In genomic region chr5:72185717-72186388, GRCh38 we compare ENCODE assay signal across 18 cellular contexts.
A peak's percentile ranks its signal among the peaks of the same experiment; 100 is the strongest.
DNase-seq lines count a peak whose midpoint lies in the region; ATAC-seq, FAIRE-seq and TF ChIP-seq lines count a peak whose summit lies in the region.
"Had no signal": no experiment of that assay in that cellular context is flagged by ENCODE, and none has a peak within 500 bp of the region (broad histone marks: within the 10 kb centered on the region; RNA-seq: fewer than 3 reads in every experiment).

No MANE protein-coding gene starts in this region.

- FAIRE-seq in astrocyte (lab: Jason Lieb, UNC) = no peak

- H3K36me3 Mint-ChIP-seq in astrocyte (ENCODE audit: low read depth, unreplicated experiment) (peaks cover 57% of the 10 kb centered on the region), natural killer cell (no peaks in the 10 kb centered on the region)

- H3K27me3 Mint-ChIP-seq in astrocyte (ENCODE audit: low read depth, unreplicated experiment) = no peaks in the 10 kb centered on the region
- peaks cover 29 to 57% of the 10 kb centered on the region in 2 donors for H3K27me3 Mint-ChIP-seq in natural killer cell (ENCODE audit: low read depth in 2 of 2)

- H3K4me1 Mint-ChIP-seq in astrocyte (ENCODE audit: low read depth, unreplicated experiment) (peaks cover 55% of the 10 kb centered on the region), natural killer cell (no peaks in the 10 kb centered on the region)

- TF ChIP-seq EP300 in gastroesophageal sphincter (IDR thresholded peaks at IDR 0.05) = no peak
- no peak for TF ChIP-seq EP300 in suprapubic skin (IDR thresholded peaks at IDR 0.05)

- H3K4me3 ChIP-seq in astrocyte (ENCODE audit: insufficient read depth, low read depth, low read length) (no peak overlapping the region), gastroesophageal sphincter (no peak overlapping the region), suprapubic skin (no peak overlapping the region)
- H3K4me3 ChIP-seq: esophagus squamous epithelium, MG63, transverse colon had no signal

- H3K4me3 Mint-ChIP-seq in astrocyte (ENCODE audit: unreplicated experiment) (no peak overlapping the region), natural killer cell (no peak overlapping the region)

- H3K27me3 ChIP-seq in astrocyte (ENCODE audit: insufficient read depth, low read length) = no peaks in the 10 kb centered on the region
- no peaks in the 10 kb centered on the region for H3K27me3 ChIP-seq in gastroesophageal sphincter
- H3K27me3 ChIP-seq in suprapubic skin = no peaks in the 10 kb centered on the region
- H3K27me3 ChIP-seq: MG63, transverse colon had no signal

- H3K4me1 ChIP-seq in astrocyte (ENCODE audit: insufficient read depth, low read length) (peaks cover 24% of the 10 kb centered on the region), gastroesophageal sphincter (peaks cover 2 to 81% (median 12%) of the 10 kb centered on the region in 3 donors), suprapubic skin (peaks cover 37% of the 10 kb centered on the region)
- H3K4me1 ChIP-seq: parathyroid adenoma, transverse colon had no signal

- H3K27ac ChIP-seq in astrocyte (ENCODE audit: low read depth, low read length) (peak overlapping the region; percentile 2), gastroesophageal sphincter (peak overlapping the region in 3 of 4 donors; percentile 26 to 44 (median 26)), suprapubic skin (peak overlapping the region; percentile 77)
- H3K27ac ChIP-seq: 22Rv1, esophagus squamous epithelium, parathyroid adenoma, transverse colon had no signal

- no peaks in the 10 kb centered on the region for H3K9me3 ChIP-seq in astrocyte (ENCODE audit: insufficient read depth, low read depth, low read length)
- H3K9me3 ChIP-seq in gastroesophageal sphincter = no peaks in the 10 kb centered on the region
- no peaks in the 10 kb centered on the region for H3K9me3 ChIP-seq in suprapubic skin
- H3K9me3 ChIP-seq: esophagus squamous epithelium, MG63, transverse colon had no signal

- DNase-seq in NCI-H1436 (lab: John Stamatoyannopoulos, UW) (peak; percentile 26), NCI-H1436 treated with DMSO at 0.1 percent for 48 hours (lab: John Stamatoyannopoulos, UW) (no peak), astrocyte (ENCODE audit: low read depth) (no peak), suprapubic skin (ENCODE audit: low spot score in 2 of 2) (no peak), 8988T (no peak), mesenteric fat pad (ENCODE audit: low spot score) (no peak), natural killer cell (no peak)
- DNase-seq: DND-41, esophagus squamous epithelium, left cardiac atrium, MG63, NCI-H2081 treated with DMSO at 0.1 percent for 48 hours, transverse colon had no signal

- peaks cover 58% of the 10 kb centered on the region for H3K36me3 ChIP-seq in astrocyte (ENCODE audit: insufficient read depth, low read length)
- H3K36me3 ChIP-seq in gastroesophageal sphincter = peaks cover 0 to 59% of the 10 kb centered on the region in 2 donors
- H3K36me3 ChIP-seq in suprapubic skin = peaks cover 8% of the 10 kb centered on the region
- H3K36me3 ChIP-seq: esophagus squamous epithelium, transverse colon had no signal

- ATAC-seq in gastroesophageal sphincter (peak; percentile 42), natural killer cell (no peak)
- ATAC-seq: activated CD4-positive, CD25-positive, alpha-beta regulatory T cell treated with anti-CD3 and anti-CD28 coated beads, Interleukin-2, amount 50 U/mL, for 24 hours had no signal

- H4K20me1 ChIP-seq in astrocyte (ENCODE audit: insufficient read depth, low read length) = peaks cover 79% of the 10 kb centered on the region

- TF ChIP-seq POLR2A in gastroesophageal sphincter (IDR thresholded peaks at IDR 0.05) = no peak
- TF ChIP-seq POLR2A in suprapubic skin (IDR thresholded peaks at IDR 0.05) = no peak

- peaks cover 96% of the 10 kb centered on the region for H3K79me2 ChIP-seq in astrocyte (ENCODE audit: insufficient read depth, low read length)
- H3K79me2 ChIP-seq: parathyroid adenoma had no signal

- peaks cover 3% of the 10 kb centered on the region for H3K9me3 Mint-ChIP-seq in astrocyte (ENCODE audit: unreplicated experiment)
- H3K9me3 Mint-ChIP-seq in natural killer cell = no peaks in the 10 kb centered on the region
- H3K9me3 Mint-ChIP-seq: activated T-helper 2 cell treated with anti-CD3 and anti-CD28 coated beads, Interferon-gamma antibody, Interleukin-2, Interleukin-4, amounts not matched to agents 10 μg/mL and 5 μg/mL and 100 μg/mL, durations not matched to agents 14 hours and 24 hours and 36 hours had no signal

- H3K9ac ChIP-seq in astrocyte (ENCODE audit: low read length) = peak overlapping the region; percentile 9
- H3K9ac ChIP-seq: parathyroid adenoma had no signal

- H3K27ac Mint-ChIP-seq in astrocyte (ENCODE audit: unreplicated experiment) = no peak overlapping the region
- H3K27ac Mint-ChIP-seq in natural killer cell = no peak overlapping the region
- H3K27ac Mint-ChIP-seq: activated T-helper 2 cell treated with anti-CD3 and anti-CD28 coated beads, Interferon-gamma antibody, Interleukin-2, Interleukin-4, amounts not matched to agents 10 μg/mL and 5 μg/mL and 100 μg/mL, durations not matched to agents 14 hours and 24 hours and 36 hours had no signal

- H3K4me2 ChIP-seq in astrocyte (ENCODE audit: low read length) = peak overlapping the region; percentile 13

- no peak overlapping the region for H2AFZ ChIP-seq in astrocyte (ENCODE audit: low read depth, low read length)
- H2AFZ ChIP-seq: parathyroid adenoma had no signal

- intact Hi-C loops in natural killer cell (cut with micrococcal nuclease) = no loop called here

- no peak for TF ChIP-seq CTCF in astrocyte (IDR thresholded peaks at IDR 0.05; ENCODE audit: insufficient read depth, low read depth, low read length)
- TF ChIP-seq CTCF in gastroesophageal sphincter (IDR thresholded peaks at IDR 0.05) = no peak
- no peak for TF ChIP-seq CTCF in suprapubic skin (IDR thresholded peaks at IDR 0.05)
- no peak for TF ChIP-seq CTCF in natural killer cell (IDR thresholded peaks at IDR 0.05)

- WGBS in gastroesophageal sphincter (ENCODE audit: low coverage in 1 of 2), 2 donors = 60 to 80% methylated on average over 2 of the region's 9 CpGs
- WGBS in suprapubic skin = 71% methylated on average over 9 of the region's 9 CpGs

Comparison
In these comparisons a context has a peak if more than half of its experiments do, and no peak if none do; other contexts are left out.
1. H3K27ac ChIP-seq: peak in every context shown above with its lines; median percentile 77 in suprapubic skin; 26 in gastroesophageal sphincter; 2 in astrocyte.